Comparison of ENCODE assay signal across 2 cellular contexts in genomic region chr2:22253171-22253570, GRCh38.
TF ChIP-seq lines count a peak whose summit lies in the region.

No MANE protein-coding gene starts in this region.

TF ChIP-seq in WTC11, 78 proteins besides CTCF, POLR2A, EP300 and RAD21 (continued from another document):
- TF ChIP-seq ZNF512 (CRISPR knock-in tag; IDR thresholded peaks at IDR 0.05; ENCODE audit: borderline replicate concordance), result no peak
- TF ChIP-seq ZBTB43 (CRISPR knock-in tag; IDR thresholded peaks at IDR 0.05), result no peak

TF ChIP-seq in HepG2, 621 proteins besides CTCF, POLR2A, EP300 and RAD21 (continued from another document):
- TF ChIP-seq E2F2 (CRISPR knock-in tag; IDR thresholded peaks at IDR 0.05; ENCODE audit: borderline replicate concordance) (no peak), POGZ (CRISPR knock-in tag; IDR thresholded peaks at IDR 0.05) (no peak), ZNF770 (CRISPR knock-in tag; IDR thresholded peaks at IDR 0.05) (no peak), ZNF431 (CRISPR knock-in tag; IDR thresholded peaks at IDR 0.05; ENCODE audit: borderline replicate concordance, low read depth) (no peak), TEAD2 (CRISPR knock-in tag; IDR thresholded peaks at IDR 0.05) (no peak), ZNF670 (CRISPR knock-in tag; IDR thresholded peaks at IDR 0.05; ENCODE audit: borderline replicate concordance) (no peak), ZNF335 (CRISPR knock-in tag; IDR thresholded peaks at IDR 0.05) (no peak), ZNF260 (CRISPR knock-in tag; IDR thresholded peaks at IDR 0.05; ENCODE audit: borderline replicate concordance, low read depth) (no peak), NR3C1 (CRISPR knock-in tag; IDR thresholded peaks at IDR 0.05) (no peak), TOPORS (CRISPR knock-in tag; IDR thresholded peaks at IDR 0.05) (no peak), HOXA9 (CRISPR knock-in tag; IDR thresholded peaks at IDR 0.05; ENCODE audit: borderline replicate concordance) (no peak)
